1 cellular context compared by ENCODE assay signal in genomic region chr12:48092606-48093005, GRCh38.
TF ChIP-seq lines count a peak whose summit lies in the region.

No MANE protein-coding gene starts in this region.

TF ChIP-seq in SK-N-SH, 30 proteins besides CTCF, POLR2A, EP300 and RAD21 (continued from another document):
- TF ChIP-seq ZBTB33 (IDR thresholded peaks at IDR 0.05; ENCODE audit: borderline replicate concordance, low read depth) = no peak
- no peak for TF ChIP-seq POLR2AphosphoS5 (IDR thresholded peaks at IDR 0.05; ENCODE audit: low read depth, low read length)
- TF ChIP-seq NRF1 (IDR thresholded peaks at IDR 0.05; ENCODE audit: low read depth, low read length) = no peak
- no peak for TF ChIP-seq CHD2 (IDR thresholded peaks at IDR 0.05; ENCODE audit: low read length, partially characterized antibody)
- no peak for TF ChIP-seq RXRA (IDR thresholded peaks at IDR 0.05; ENCODE audit: borderline replicate concordance, low read depth)
- no peak for TF ChIP-seq GATA2 (CRISPR knock-in tag; IDR thresholded peaks at IDR 0.05)
- TF ChIP-seq MXI1 (IDR thresholded peaks at IDR 0.05; ENCODE audit: low read depth, low read length) = no peak
- no peak for TF ChIP-seq FOXM1 (IDR thresholded peaks at IDR 0.05; ENCODE audit: low read depth)
- TF ChIP-seq FOSL2 (IDR thresholded peaks at IDR 0.05; ENCODE audit: borderline replicate concordance, low read depth) = no peak
- no peak for TF ChIP-seq TEAD4 (IDR thresholded peaks at IDR 0.05; ENCODE audit: borderline replicate concordance, insufficient read depth)
- TF ChIP-seq USF1 (IDR thresholded peaks at IDR 0.05; ENCODE audit: borderline replicate concordance, low read depth) = no peak
- no peak for TF ChIP-seq PBX3 (IDR thresholded peaks at IDR 0.05)
- TF ChIP-seq RFX5 (IDR thresholded peaks at IDR 0.05; ENCODE audit: low read length) = no peak
- TF ChIP-seq SIN3A (IDR thresholded peaks at IDR 0.05; ENCODE audit: borderline replicate concordance, low read depth, low read length) = no peak
